In genomic region chr7:55254596-55255500, GRCh38 we compare ENCODE assay signal across 8 cellular contexts.
DNase-seq lines count a peak whose midpoint lies in the region; ATAC-seq and TF ChIP-seq lines count a peak whose summit lies in the region.

No MANE protein-coding gene starts in this region.

- H3K9ac ChIP-seq in BLaER1 treated with 17β-estradiol and CSF1 and Interleukin-3, amounts not matched to agents 10 nM and 100 nM = peak overlapping the region; percentile 50 to 75 (median 65)

- ATAC-seq in GM19351 (IDR thresholded peaks at IDR 0.05; ENCODE audit: unreplicated experiment) (peak; percentile 71), HG03442 (IDR thresholded peaks at IDR 0.05; ENCODE audit: unreplicated experiment) (peak; percentile 68)

- H3K4me3 ChIP-seq in BLaER1 treated with 17β-estradiol and CSF1 and Interleukin-3, amounts not matched to agents 10 nM and 100 nM = peak overlapping the region; percentile 57 to 75 (median 66)
- peak overlapping the region; percentile 49 for H3K4me3 ChIP-seq in epithelial cell of esophagus (ENCODE audit: low read length)
- H3K4me3 ChIP-seq in mononuclear cell (ENCODE audit: low read length) = peak overlapping the region; percentile 32

- peaks cover 0 to 5% (median 0%) of the 10 kb centered on the region in 11 experiments; a peak in 2 of 22 replicates for H4K20me1 ChIP-seq in BLaER1 treated with 17β-estradiol and CSF1 and Interleukin-3, amounts not matched to agents 10 nM and 100 nM

- H3K4me1 ChIP-seq in BLaER1 treated with 17β-estradiol and CSF1 and Interleukin-3, amounts not matched to agents 10 nM and 100 nM = peaks cover 0 to 8% (median 5%) of the 10 kb centered on the region in 10 experiments; a peak in 11 of 20 replicates
- H3K4me1 ChIP-seq in mononuclear cell (ENCODE audit: insufficient read depth, low read length) = peaks cover 5% of the 10 kb centered on the region

- TF ChIP-seq CTCF in epithelial cell of esophagus (IDR thresholded peaks at IDR 0.05; ENCODE audit: insufficient read depth, low read depth, low read length, missing control alignments) = peak; percentile 53

- H3K9me3 ChIP-seq in BLaER1 treated with 17β-estradiol and CSF1 and Interleukin-3, amounts not matched to agents 10 nM and 100 nM (replicated peaks in 1 of 11) = no peaks in the 10 kb centered on the region
- no peaks in the 10 kb centered on the region for H3K9me3 ChIP-seq in mononuclear cell (ENCODE audit: low read depth, low read length)

- peaks cover 20 to 37% (median 29%) of the 10 kb centered on the region in 11 experiments for H3K27me3 ChIP-seq in BLaER1 treated with 17β-estradiol and CSF1 and Interleukin-3, amounts not matched to agents 10 nM and 100 nM
- peaks cover 18% of the 10 kb centered on the region for H3K27me3 ChIP-seq in mononuclear cell (ENCODE audit: insufficient read depth, low read length)

- H3K36me3 ChIP-seq in BLaER1 treated with 17β-estradiol and CSF1 and Interleukin-3, amounts not matched to agents 10 nM and 100 nM = no peaks in the 10 kb centered on the region

- H3K27ac ChIP-seq in BLaER1 treated with 17β-estradiol and CSF1 and Interleukin-3, amounts not matched to agents 10 nM and 100 nM = peak overlapping the region in 5 of 11 experiments; percentile 2 to 44 (median 32); a peak in 4 of 22 replicates

- H3K4me2 ChIP-seq in BLaER1 treated with 17β-estradiol and CSF1 and Interleukin-3, amounts not matched to agents 10 nM and 100 nM = peak overlapping the region; percentile 93 to 100 (median 97)

- DNase-seq in NCI-H82 (lab: John Stamatoyannopoulos, UW) = peak; percentile 83
- peak; percentile 47 for DNase-seq in activated T-cell treated with anti-CD3 and anti-CD28 coated beads for 24 hours (ENCODE audit: low read depth)
- DNase-seq in epithelial cell of esophagus (ENCODE audit: low read depth) = peak; percentile 74
- peak; percentile 20 to 30 for DNase-seq in stimulated activated CD8-positive, alpha-beta memory T cell treated with anti-CD3 and anti-CD28 coated beads, Interleukin-4, amount 100 ng/mL, for 1 hour (ENCODE audit: low read depth in 2 of 2, low spot score in 1 of 2)

Comparison
In these comparisons a context has a peak if more than half of its experiments do, and no peak if none do; other contexts are left out.
1. DNase-seq: peak in every context shown above with its lines; median percentile 83 in NCI-H82; 74 in epithelial cell of esophagus; 47 in activated T-cell treated with anti-CD3 and anti-CD28 coated beads for 24 hours; 25 in stimulated activated CD8-positive, alpha-beta memory T cell treated with anti-CD3 and anti-CD28 coated beads, Interleukin-4, amount 100 ng/mL, for 1 hour.